9 cellular contexts compared by ENCODE assay signal in the genomic region with DNA sequence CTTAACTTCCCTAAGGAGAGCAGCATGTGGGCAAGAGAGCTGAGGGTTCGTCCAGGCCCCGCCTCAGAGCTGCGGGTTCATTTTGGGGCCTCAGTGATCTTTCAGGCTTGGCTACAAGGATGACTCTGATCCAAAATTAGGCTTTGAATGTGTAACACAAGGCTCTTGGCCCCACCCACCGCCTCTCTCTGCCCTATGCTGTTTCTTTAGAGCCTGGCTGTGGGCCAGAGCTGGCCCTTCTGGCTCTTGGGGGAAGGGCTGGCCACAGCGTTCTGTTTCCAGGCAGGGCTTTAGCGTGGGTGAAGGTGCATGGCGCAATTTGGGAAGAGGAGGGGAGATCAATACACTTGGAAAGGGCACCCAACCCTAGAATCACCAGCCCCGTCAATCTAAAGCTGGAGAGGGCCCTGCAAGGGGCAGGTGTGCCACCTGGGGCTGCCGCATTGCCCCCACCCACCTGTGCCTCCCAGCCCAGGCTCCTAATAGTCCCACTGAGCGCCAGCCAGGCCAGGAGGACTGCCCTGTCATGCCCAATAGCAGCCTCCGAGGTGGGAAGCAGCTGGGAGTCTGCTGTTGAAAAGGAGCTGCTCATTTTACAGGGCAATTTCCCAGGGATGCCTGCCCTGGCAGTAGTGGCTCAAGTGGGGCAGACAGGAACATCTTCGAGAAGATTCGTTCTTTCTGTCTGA.
DNase-seq lines count a peak whose midpoint lies in the region; ATAC-seq and TF ChIP-seq lines count a peak whose summit lies in the region.
"Had no signal": no experiment of that assay in that cellular context is flagged by ENCODE, and none has a peak within 500 bp of the region (broad histone marks: within the 10 kb centered on the region; RNA-seq: fewer than 3 reads in every experiment).

No MANE protein-coding gene starts in this region.

- no peak overlapping the region for H3K27ac Mint-ChIP-seq in activated T-helper 17 cell treated with anti-CD3 and anti-CD28 coated beads, Interleukin-2, amount 50 U/mL, for 72 hours
- H3K27ac Mint-ChIP-seq: IgD-negative memory B cell had no signal

- H3K9me3 ChIP-seq in right lobe of liver: no peaks in the 10 kb centered on the region
- H3K9me3 ChIP-seq in tibial artery: no peaks in the 10 kb centered on the region

- TF ChIP-seq CTCF in right lobe of liver (IDR thresholded peaks at IDR 0.05): no peak
- TF ChIP-seq CTCF in tibial artery (IDR thresholded peaks at IDR 0.05): no peak

- DNase-seq in HCEC 1CT (peak; percentile 81), NCI-H69 (lab: John Stamatoyannopoulos, UW) (peak; percentile 99), cerebellar nuclear complex (lab: John Stamatoyannopoulos, UW) (peak; percentile 63 to 80), right lobe of liver (peak; percentile 92 to 97 (median 95)), tibial artery (peak; percentile 94 to 96), HPDE6-E6E7 (ENCODE audit: extremely low spot score) (no peak)

- H3K27ac ChIP-seq in right lobe of liver (peak overlapping the region; percentile 52 to 90 (median 81)), tibial artery (peak overlapping the region; percentile 70 to 71)

- H3K4me1 ChIP-seq in right lobe of liver (peaks cover 0 to 36% (median 14%) of the 10 kb centered on the region in 4 donors), tibial artery (peaks cover 0 to 42% (median 29%) of the 10 kb centered on the region in 4 donors)

- peaks cover 7% of the 10 kb centered on the region for H3K27me3 Mint-ChIP-seq in activated T-helper 17 cell treated with anti-CD3 and anti-CD28 coated beads, Interleukin-2, amount 50 U/mL, for 72 hours

- TF ChIP-seq POLR2A in right lobe of liver (IDR thresholded peaks at IDR 0.05): peak; percentile 53

- peak; percentile 88 to 95 (median 92) for ATAC-seq in right lobe of liver
- ATAC-seq in GM18870 (IDR thresholded peaks at IDR 0.05; ENCODE audit: unreplicated experiment): no peak
- ATAC-seq in activated T-helper 17 cell treated with anti-CD3 and anti-CD28 coated beads, Interleukin-2, amount 50 U/mL, for 72 hours (replicated peaks): no peak

- H3K4me3 ChIP-seq in right lobe of liver: no peak overlapping the region
- H3K4me3 ChIP-seq in tibial artery: peak overlapping the region; percentile 4 to 39

- H3K27me3 ChIP-seq in right lobe of liver (no peaks in the 10 kb centered on the region), tibial artery (no peaks in the 10 kb centered on the region)

- no peak overlapping the region for H3K4me3 Mint-ChIP-seq in activated T-helper 17 cell treated with anti-CD3 and anti-CD28 coated beads, Interleukin-2, amount 50 U/mL, for 72 hours

- H3K4me1 Mint-ChIP-seq in activated T-helper 17 cell treated with anti-CD3 and anti-CD28 coated beads, Interleukin-2, amount 50 U/mL, for 72 hours: peaks cover 7% of the 10 kb centered on the region

- WGBS in right lobe of liver (ENCODE audit: insufficient coverage, low coverage, low lambda C conversion rate, missing lambda C conversion rate): 40% methylated on average over 4 of the region's 13 CpGs

- intact Hi-C loops in right lobe of liver (cut with DNase I): no loop called here
- intact Hi-C loops in tibial artery (cut with DNase I; ENCODE audit: low total_unique reads): no loop called here

- no peaks in the 10 kb centered on the region for H3K36me3 ChIP-seq in right lobe of liver
- no peaks in the 10 kb centered on the region for H3K36me3 ChIP-seq in tibial artery

- H3K9me3 Mint-ChIP-seq in activated T-helper 17 cell treated with anti-CD3 and anti-CD28 coated beads, Interleukin-2, amount 50 U/mL, for 72 hours: no peaks in the 10 kb centered on the region
- H3K9me3 Mint-ChIP-seq: IgD-negative memory B cell had no signal

- no peaks in the 10 kb centered on the region for H3K36me3 Mint-ChIP-seq in activated T-helper 17 cell treated with anti-CD3 and anti-CD28 coated beads, Interleukin-2, amount 50 U/mL, for 72 hours (ENCODE audit: low read depth)

Comparison
In these comparisons a context has a peak if more than half of its experiments do, and no peak if none do; other contexts are left out.
1. ATAC-seq: peak in right lobe of liver (4 of 4); none in GM18870 (single experiment) and activated T-helper 17 cell treated with anti-CD3 and anti-CD28 coated beads, Interleukin-2, amount 50 U/mL, for 72 hours (single experiment).
2. H3K4me3 ChIP-seq: peak in tibial artery (2 of 2); none in right lobe of liver (0 of 3).